Comparison of ENCODE assay signal across 8 cellular contexts in the genomic region with DNA sequence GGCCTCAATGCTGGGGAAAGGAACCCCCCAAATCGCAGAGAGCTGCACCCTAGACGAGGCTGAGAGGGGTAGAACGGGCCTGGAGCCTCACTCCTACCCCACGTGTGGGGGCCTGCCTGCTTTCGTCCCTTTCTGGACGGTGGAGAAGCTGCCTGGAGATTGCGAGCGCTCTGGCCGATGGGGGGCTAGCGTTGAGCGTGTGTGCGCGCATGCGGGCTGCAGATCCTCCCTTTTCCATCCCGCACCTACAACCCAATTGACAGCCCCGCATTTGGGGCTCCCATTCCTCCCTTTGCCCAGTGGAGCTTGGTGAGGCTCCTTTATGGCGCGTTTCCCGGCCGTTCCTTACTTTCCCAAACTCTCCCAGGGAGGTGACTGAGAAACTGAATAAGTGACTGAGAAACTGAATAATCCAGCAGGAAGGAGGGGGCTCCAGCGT. TPM values are rescaled to one million over a fixed set of nuclear protein-coding genes. Genes with fewer than 3 reads are reported as not detected.
DNase-seq lines count a peak whose midpoint lies in the region; ATAC-seq and TF ChIP-seq lines count a peak whose summit lies in the region.

No MANE protein-coding gene starts in this region.

- H3K4me3 ChIP-seq in GM12865 (ENCODE audit: low read depth, low read length) = peak overlapping the region; percentile 57
- H3K4me3 ChIP-seq in PC-3 (ENCODE audit: low read length) = peak overlapping the region; percentile 85
- H3K4me3 ChIP-seq in esophagus (ENCODE audit: low read depth in 1 of 2, low read length in 2 of 2) = peak overlapping the region; percentile 61 to 86
- H3K4me3 ChIP-seq in ovary = peak overlapping the region; percentile 61

- peak overlapping the region; percentile 70 for H2AFZ ChIP-seq in PC-3 (ENCODE audit: low read length)

- peak overlapping the region; percentile 90 for H3K9ac ChIP-seq in PC-3 (ENCODE audit: low read length)

- H3K79me2 ChIP-seq in PC-3 (ENCODE audit: low read length) = peaks cover 46% of the 10 kb centered on the region

- DNase-seq in GM12865 (ENCODE audit: low read depth) (no peak), PC-3 (no peak), ovary (peak in 1 of 5 donors; percentile 70), DMS79 treated with DMSO at 0.1 percent for 48 hours (lab: John Stamatoyannopoulos, UW) (no peak), Ammon's horn (ENCODE audit: low spot score) (no peak), NK-92 (lab: John Stamatoyannopoulos, UW; ENCODE audit: unreplicated experiment) (no peak)

- TSS peak; percentile 66 for BruUV-seq in PC-3 (replicated peaks; lab: Mats Ljungman, UMichigan)

- no peaks in the 10 kb centered on the region for H3K9me2 ChIP-seq in PC-3 (replicated peaks; ENCODE audit: low read length)

- TF ChIP-seq CTCF in GM12865 (IDR thresholded peaks at IDR 0.05; ENCODE audit: insufficient read depth, low read depth, low read length, missing control alignments) (no peak), PC-3 (conservative IDR thresholded peaks at IDR 0.05; ENCODE audit: low read depth, low read length) (no peak), ovary (IDR thresholded peaks at IDR 0.05) (no peak)

- peaks cover 28% of the 10 kb centered on the region for H3K4me1 ChIP-seq in PC-3 (ENCODE audit: insufficient read depth, low read length)
- H3K4me1 ChIP-seq in esophagus (ENCODE audit: control insufficient read depth in 2 of 2, insufficient read depth in 2 of 2, low read length in 1 of 2) = peaks cover 0 to 11% of the 10 kb centered on the region in 2 donors
- peaks cover 12% of the 10 kb centered on the region for H3K4me1 ChIP-seq in ovary (ENCODE audit: insufficient read depth)

- H3K4me2 ChIP-seq in PC-3 (ENCODE audit: low read length) = peak overlapping the region; percentile 97

- H4K20me1 ChIP-seq in PC-3 (ENCODE audit: low read length) = peaks cover 9% of the 10 kb centered on the region

- H3K36me3 ChIP-seq in PC-3 (ENCODE audit: low read depth, low read length) = peaks cover 13% of the 10 kb centered on the region; the same call in 1 of the 2 replicates
- peaks cover 8 to 9% of the 10 kb centered on the region in 2 donors for H3K36me3 ChIP-seq in esophagus (ENCODE audit: control insufficient read depth in 2 of 2, insufficient read depth in 2 of 2, low read length in 1 of 2)
- no peaks in the 10 kb centered on the region for H3K36me3 ChIP-seq in ovary

- POLR2A ChIA-PET in PC-3 (lab: Charles Lee; ENCODE audit: unreplicated experiment) = interaction anchor here (0.7 to 1.1 kb wide), 2 partner anchors 74 to 755 kb away, joined by 3 to 6 read pairs; a partner anchor contains a TSS

- no peaks in the 10 kb centered on the region for H3K27me3 ChIP-seq in PC-3 (ENCODE audit: low read length)
- H3K27me3 ChIP-seq in esophagus (ENCODE audit: control insufficient read depth in 1 of 2, insufficient read depth in 2 of 2, low read length in 2 of 2) = no peaks in the 10 kb centered on the region
- no peaks in the 10 kb centered on the region for H3K27me3 ChIP-seq in ovary

- no peaks in the 10 kb centered on the region for H3F3A ChIP-seq in PC-3 (ENCODE audit: low read length, unreplicated experiment)

- no peak for TF ChIP-seq POLR2A in ovary (IDR thresholded peaks at IDR 0.05)

- H3K27ac ChIP-seq in PC-3 (ENCODE audit: low read length) (peak overlapping the region; percentile 93), esophagus (ENCODE audit: low read depth in 2 of 2, low read length in 1 of 2) (peak overlapping the region; percentile 91 to 97), ovary (peak overlapping the region in 1 of 2 donors; percentile 27)

- ATAC-seq in PC-3 (no peak), GM18867 (IDR thresholded peaks at IDR 0.05; ENCODE audit: unreplicated experiment) (no peak)

- WGBS in esophagus, 2 donors = 7 to 10% methylated on average over 20 to 21 of the region's 21 CpGs
- WGBS in ovary, 3 donors = 11 to 19% (median 15%) methylated on average over 20 to 21 of the region's 21 CpGs

- CTCF ChIA-PET in PC-3 (lab: Charles Lee) = interaction anchor here (1.0 kb wide), 1 partner anchor 143 kb away, joined by 5 read pairs; no protein-coding TSS in a partner anchor

- intact Hi-C loops in PC-3 (cut with micrococcal nuclease) = loop anchor here (1.0 to 5.0 kb wide), 2 partner anchors 91 to 150 kb away; a partner anchor contains a TSS
- intact Hi-C loops in ovary (cut with DNase I) = loop anchor here in 2 of 4 donors (10.0 kb wide), 2 partner anchors 142 to 152 kb away; a partner anchor contains a TSS

- no peak for TF ChIP-seq EP300 in ovary (IDR thresholded peaks at IDR 0.05)

- H3K9me3 ChIP-seq in PC-3 (ENCODE audit: low read length) (no peaks in the 10 kb centered on the region), esophagus (ENCODE audit: control insufficient read depth in 2 of 2, insufficient read depth in 1 of 2, low read depth in 1 of 2, low read length in 1 of 2) (no peaks in the 10 kb centered on the region), ovary (no peaks in the 10 kb centered on the region)

RNA-seq across cellular contexts. Expression of a gene that starts 0.9 kb away (rescaled TPM):
- total RNA-seq in PC-3 (2014; rRNA removed) = 46.9 and 48.1 TPM in 2 replicates
- polyA plus RNA-seq in esophagus = 10 to 100 TPM; 80.5 to 90.5 TPM
- total RNA-seq in ovary = 10 to 100 TPM in 1 of 7 donors, 1 to 10 TPM in 4, under 1 TPM in 2; 0.68 to 13.8 (median 2.1) TPM
- polyA plus RNA-seq in ovary = under 1 TPM; 0.17 to 0.44 TPM

RNA-seq across cellular contexts. Expression of a gene that starts 8.3 kb away (rescaled TPM):
- 16.4 and 16.8 TPM in 2 replicates for total RNA-seq in PC-3 (2014; rRNA removed)
- polyA plus RNA-seq in esophagus = 1 to 10 TPM; 3.9 to 5.2 TPM
- 10 to 100 TPM in 3 of 7 donors, 1 to 10 TPM in 4; 7.7 to 18.4 (median 9.7) TPM for total RNA-seq in ovary
- polyA plus RNA-seq in ovary = 10 to 100 TPM in 1 of 2 donors, 1 to 10 TPM in 1; 7.3 to 12.4 TPM

RNA-seq across cellular contexts. Expression of a gene that starts 27.5 kb away (rescaled TPM):
- total RNA-seq in PC-3 (2014; rRNA removed) = 22.2 and 24.7 TPM in 2 replicates
- polyA plus RNA-seq in esophagus = 1 to 10 TPM; 4.1 to 4.2 TPM
- total RNA-seq in ovary = 10 to 100 TPM in 3 of 7 donors, 1 to 10 TPM in 4; 5.5 to 14.4 (median 9.0) TPM
- polyA plus RNA-seq in ovary = 10 to 100 TPM in 1 of 2 donors, 1 to 10 TPM in 1; 3.1 to 11.5 TPM
